Comparison of ENCODE assay signal across 1 cellular context in genomic region chr1:9234223-9235122, GRCh38.
TF ChIP-seq lines count a peak whose summit lies in the region.

A gene with protein sequence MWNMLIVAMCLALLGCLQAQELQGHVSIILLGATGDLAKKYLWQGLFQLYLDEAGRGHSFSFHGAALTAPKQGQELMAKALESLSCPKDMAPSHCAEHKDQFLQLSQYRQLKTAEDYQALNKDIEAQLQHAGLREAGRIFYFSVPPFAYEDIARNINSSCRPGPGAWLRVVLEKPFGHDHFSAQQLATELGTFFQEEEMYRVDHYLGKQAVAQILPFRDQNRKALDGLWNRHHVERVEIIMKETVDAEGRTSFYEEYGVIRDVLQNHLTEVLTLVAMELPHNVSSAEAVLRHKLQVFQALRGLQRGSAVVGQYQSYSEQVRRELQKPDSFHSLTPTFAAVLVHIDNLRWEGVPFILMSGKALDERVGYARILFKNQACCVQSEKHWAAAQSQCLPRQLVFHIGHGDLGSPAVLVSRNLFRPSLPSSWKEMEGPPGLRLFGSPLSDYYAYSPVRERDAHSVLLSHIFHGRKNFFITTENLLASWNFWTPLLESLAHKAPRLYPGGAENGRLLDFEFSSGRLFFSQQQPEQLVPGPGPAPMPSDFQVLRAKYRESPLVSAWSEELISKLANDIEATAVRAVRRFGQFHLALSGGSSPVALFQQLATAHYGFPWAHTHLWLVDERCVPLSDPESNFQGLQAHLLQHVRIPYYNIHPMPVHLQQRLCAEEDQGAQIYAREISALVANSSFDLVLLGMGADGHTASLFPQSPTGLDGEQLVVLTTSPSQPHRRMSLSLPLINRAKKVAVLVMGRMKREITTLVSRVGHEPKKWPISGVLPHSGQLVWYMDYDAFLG (plus strand): TSS chr1:9234774. CDS start chr1:9244935, 10,161 bp downstream.

TF ChIP-seq in K562, 482 proteins besides CTCF, POLR2A, EP300 and RAD21 (continued from another document and continues in another):
- TF ChIP-seq ZBTB11 (CRISPR knock-in tag; IDR thresholded peaks at IDR 0.05) = peak in 1 of 3 experiments; percentile 77; a peak in 1 of 6 replicates
- TF ChIP-seq NCOA6 (IDR thresholded peaks at IDR 0.05) = no peak
- 0 out of 2 replicates have a peak, but pooled peaks have one; percentile 54 for TF ChIP-seq TCF15 (CRISPR knock-in tag; IDR thresholded peaks at IDR 0.05)
- peak; percentile 89 for TF ChIP-seq RBBP5 (IDR thresholded peaks at IDR 0.05; ENCODE audit: borderline replicate concordance, insufficient read depth, low read length, poor library complexity, severe bottlenecking)
- 0 out of 2 replicates have a peak, but pooled peaks have one; percentile 33 for TF ChIP-seq ZNF589 (CRISPR knock-in tag; IDR thresholded peaks at IDR 0.05; ENCODE audit: low read depth)
- TF ChIP-seq NKRF (IDR thresholded peaks at IDR 0.05; ENCODE audit: borderline replicate concordance) = peak; percentile 56; the same call in 1 of the 2 replicates
- TF ChIP-seq RBM25 (IDR thresholded peaks at IDR 0.05; ENCODE audit: low read depth, low read length, severe bottlenecking) = peak; percentile 93
- peak; percentile 88 for TF ChIP-seq KLF13 (tag; IDR thresholded peaks at IDR 0.05; ENCODE audit: borderline replicate concordance, low read depth)
- no peak for TF ChIP-seq FOXJ3 (CRISPR knock-in tag; IDR thresholded peaks at IDR 0.05)
- no peak for TF ChIP-seq CREBBP (IDR thresholded peaks at IDR 0.05; ENCODE audit: low read depth, low read length)
- peak; percentile 43; the same call in 1 of the 2 replicates for TF ChIP-seq KLF1 (tag; IDR thresholded peaks at IDR 0.05)
- TF ChIP-seq STAT5A (IDR thresholded peaks at IDR 0.05; ENCODE audit: borderline replicate concordance, low read length) = peak; percentile 16; the same call in 1 of the 2 replicates
- 0 out of 2 replicates have a peak, but pooled peaks have one; percentile 54 for TF ChIP-seq ZSCAN29 (IDR thresholded peaks at IDR 0.05)
- TF ChIP-seq BRCA1 (IDR thresholded peaks at IDR 0.05) = no peak
- no peak for TF ChIP-seq BRCA1 (CRISPR knock-in tag; IDR thresholded peaks at IDR 0.05)
- TF ChIP-seq ZNF23 (CRISPR knock-in tag; IDR thresholded peaks at IDR 0.05) = no peak
- TF ChIP-seq FIP1L1 (IDR thresholded peaks at IDR 0.05; ENCODE audit: low read depth, low read length, poor library complexity, severe bottlenecking) = peak; percentile 46
- TF ChIP-seq ELF1 (tag; IDR thresholded peaks at IDR 0.05) = peak; percentile 86
- 0 out of 2 replicates have a peak, but pooled peaks have one; percentile 25 for TF ChIP-seq NR2C1 (IDR thresholded peaks at IDR 0.05)
- peak; percentile 38; the same call in 1 of the 2 replicates for TF ChIP-seq NR2C1 (tag; IDR thresholded peaks at IDR 0.05)
- TF ChIP-seq, protein P1, sequence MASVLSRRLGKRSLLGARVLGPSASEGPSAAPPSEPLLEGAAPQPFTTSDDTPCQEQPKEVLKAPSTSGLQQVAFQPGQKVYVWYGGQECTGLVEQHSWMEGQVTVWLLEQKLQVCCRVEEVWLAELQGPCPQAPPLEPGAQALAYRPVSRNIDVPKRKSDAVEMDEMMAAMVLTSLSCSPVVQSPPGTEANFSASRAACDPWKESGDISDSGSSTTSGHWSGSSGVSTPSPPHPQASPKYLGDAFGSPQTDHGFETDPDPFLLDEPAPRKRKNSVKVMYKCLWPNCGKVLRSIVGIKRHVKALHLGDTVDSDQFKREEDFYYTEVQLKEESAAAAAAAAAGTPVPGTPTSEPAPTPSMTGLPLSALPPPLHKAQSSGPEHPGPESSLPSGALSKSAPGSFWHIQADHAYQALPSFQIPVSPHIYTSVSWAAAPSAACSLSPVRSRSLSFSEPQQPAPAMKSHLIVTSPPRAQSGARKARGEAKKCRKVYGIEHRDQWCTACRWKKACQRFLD (CRISPR knock-in tag; IDR thresholded peaks at IDR 0.05) = peak; percentile 85; the same call in 1 of the 2 replicates
- peak; percentile 1; the same call in 1 of the 2 replicates for TF ChIP-seq SPI1 (IDR thresholded peaks at IDR 0.05; ENCODE audit: borderline replicate concordance, low read depth, low read length)
- 0 out of 2 replicates have a peak, but pooled peaks have one; percentile 35 for TF ChIP-seq FOXO4 (CRISPR knock-in tag; IDR thresholded peaks at IDR 0.05)
- no peak for TF ChIP-seq ZNF197 (CRISPR knock-in tag; IDR thresholded peaks at IDR 0.05; ENCODE audit: low read depth)
- peak; percentile 16 to 61; a peak in 1 of 4 replicates for TF ChIP-seq TRIM24 (IDR thresholded peaks at IDR 0.05)
- TF ChIP-seq POLR2B (IDR thresholded peaks at IDR 0.05; ENCODE audit: low read depth, partially characterized antibody) = peak; percentile 27
- TF ChIP-seq THRA (IDR thresholded peaks at IDR 0.05) = no peak
- TF ChIP-seq NFIC (IDR thresholded peaks at IDR 0.05) = peak; percentile 47; the same call in 1 of the 2 replicates
- TF ChIP-seq ZNF24 (IDR thresholded peaks at IDR 0.05) = peak; percentile 70; the same call in 1 of the 2 replicates
- peak; percentile 88 for TF ChIP-seq GATAD2A (IDR thresholded peaks at IDR 0.05)
- TF ChIP-seq HMGXB4 (CRISPR knock-in tag; IDR thresholded peaks at IDR 0.05) = peak; percentile 98
- TF ChIP-seq SIN3B (IDR thresholded peaks at IDR 0.05; ENCODE audit: low read depth) = peak; percentile 66; the same call in 1 of the 2 replicates
- TF ChIP-seq FOXP1 (CRISPR knock-in tag; IDR thresholded peaks at IDR 0.05) = peak; percentile 94; the same call in 1 of the 2 replicates
- TF ChIP-seq ZBTB17 (CRISPR knock-in tag; IDR thresholded peaks at IDR 0.05) = peak; percentile 13; the same call in 1 of the 2 replicates
- TF ChIP-seq HOMEZ (CRISPR knock-in tag; IDR thresholded peaks at IDR 0.05) = 0 out of 2 replicates have a peak, but pooled peaks have one; percentile 57
- no peak for TF ChIP-seq ETS2 (tag; IDR thresholded peaks at IDR 0.05; ENCODE audit: borderline replicate concordance, poor library complexity, severe bottlenecking)
- no peak for TF ChIP-seq ARID3A (IDR thresholded peaks at IDR 0.05; ENCODE audit: borderline replicate concordance, low read depth, low read length)
- 0 out of 2 replicates have a peak, but pooled peaks have one; percentile 54 for TF ChIP-seq NFATC3 (IDR thresholded peaks at IDR 0.05)
- peak; percentile 49 for TF ChIP-seq FUS (optimal IDR thresholded peaks at IDR 0.05; ENCODE audit: low read depth, low read length)
- TF ChIP-seq GABPA (tag; conservative IDR thresholded peaks at IDR 0.05; ENCODE audit: low read depth) = peak; percentile 79
- TF ChIP-seq ZBTB1 (CRISPR knock-in tag; IDR thresholded peaks at IDR 0.05; ENCODE audit: borderline replicate concordance, low read depth) = peak; percentile 95; the same call in 1 of the 2 replicates
- peak; percentile 19 to 26; a peak in 1 of 4 replicates for TF ChIP-seq SIN3A (IDR thresholded peaks at IDR 0.05; ENCODE audit: borderline replicate concordance in 2 of 2, control insufficient read depth in 1 of 2, low read depth in 2 of 2, low read length in 2 of 2)
- peak; percentile 91 for TF ChIP-seq TARDBP (IDR thresholded peaks at IDR 0.05)
- TF ChIP-seq TEAD1 (CRISPR knock-in tag; IDR thresholded peaks at IDR 0.05) = peak in 1 of 2 experiments; percentile 59; a peak in 1 of 4 replicates
- peak; percentile 73; the same call in 1 of the 2 replicates for TF ChIP-seq PHF21A (IDR thresholded peaks at IDR 0.05; ENCODE audit: borderline replicate concordance, low read depth)
- TF ChIP-seq ERF (CRISPR knock-in tag; IDR thresholded peaks at IDR 0.05) = peak; percentile 28; the same call in 1 of the 2 replicates
- TF ChIP-seq HDGF (IDR thresholded peaks at IDR 0.05) = peak; percentile 94
